Comparison of ENCODE assay signal across 12 cellular contexts in the genomic region with DNA sequence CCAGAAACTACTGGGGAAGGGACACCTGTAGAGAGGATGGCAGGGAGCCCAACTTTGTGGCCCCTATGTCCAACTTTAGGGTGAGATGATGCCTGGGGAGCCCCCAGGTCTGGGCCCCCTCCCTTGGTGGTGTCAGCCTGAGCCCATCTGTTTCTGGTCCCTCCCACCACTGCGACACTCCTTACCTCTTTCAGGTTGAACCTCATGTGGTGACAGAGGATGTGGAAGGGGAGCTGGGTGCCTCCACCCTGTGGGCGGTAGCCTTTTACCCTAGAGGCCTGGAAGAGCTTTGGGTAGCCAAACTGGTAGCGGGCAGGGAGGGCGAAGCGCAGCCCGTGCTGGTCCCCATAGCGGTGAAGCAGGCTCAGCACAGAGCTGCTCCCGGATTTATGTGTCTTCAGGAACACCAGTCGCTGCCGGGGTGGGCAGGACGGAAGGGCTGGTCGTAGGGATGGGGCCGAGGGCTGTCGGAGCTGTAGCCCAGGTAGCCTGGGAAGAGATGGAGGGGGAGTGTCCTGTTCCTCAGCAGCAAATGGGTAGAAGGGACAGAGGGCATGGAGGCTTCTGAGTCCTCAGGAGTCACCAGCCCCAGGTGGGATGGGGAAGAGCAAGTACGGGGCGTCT. TPM values are rescaled to one million over a fixed set of nuclear protein-coding genes. Genes with fewer than 3 reads are reported as not detected.
A peak's percentile ranks its signal among the peaks of the same experiment; 100 is the strongest.
DNase-seq lines count a peak whose midpoint lies in the region; ATAC-seq and TF ChIP-seq lines count a peak whose summit lies in the region.
"Had no signal": no experiment of that assay in that cellular context is flagged by ENCODE, and none has a peak within 500 bp of the region (broad histone marks: within the 10 kb centered on the region; RNA-seq: fewer than 3 reads in every experiment).

No MANE protein-coding gene starts in this region.

- no peak for ATAC-seq in GM21576 (IDR thresholded peaks at IDR 0.05; ENCODE audit: unreplicated experiment)

- H3K27me3 Mint-ChIP-seq in brain: peaks cover 14% of the 10 kb centered on the region

- H3K27ac Mint-ChIP-seq in brain: peak overlapping the region; percentile 27 to 97 (median 90)

- DNase-seq in GM10266 (ENCODE audit: extremely low spot score): peak; percentile 9
- peak; percentile 63 for DNase-seq in activated CD4-positive, alpha-beta T cell treated with anti-CD3 and anti-CD28 coated beads for 48 hours
- DNase-seq in posterior vena cava (ENCODE audit: low spot score): peak; percentile 65
- DNase-seq in H4 (ENCODE audit: low spot score): no peak
- DNase-seq in HuH-7.5 (ENCODE audit: low spot score): no peak
- DNase-seq in GDM1 (lab: John Stamatoyannopoulos, UW): no peak
- DNase-seq: MM.1S, NCI-H226, occipital lobe, SHP77 had no signal

- peaks cover 0 to 2% (median 0%) of the 10 kb centered on the region in 5 experiments for H3K9me3 Mint-ChIP-seq in brain

- H3K36me3 Mint-ChIP-seq in brain: peaks cover 4% of the 10 kb centered on the region

- TF ChIP-seq CTCF in GM10266 (IDR thresholded peaks at IDR 0.05; ENCODE audit: control insufficient read depth, insufficient read depth, low read depth, missing control alignments) (no peak), brain (conservative IDR thresholded peaks at IDR 0.05) (no peak)

- intact Hi-C loops in posterior vena cava (cut with DNase I): no loop called here

- peaks cover 53% of the 10 kb centered on the region for H3K4me1 Mint-ChIP-seq in brain

- H3K4me3 Mint-ChIP-seq in brain: peak overlapping the region in 4 of 5 experiments; percentile 35 to 87 (median 79)

RNA-seq across cellular contexts. Expression of a gene that starts 2.0 kb away (rescaled TPM):
- 3.9 TPM for polyA plus RNA-seq in brain (ENCODE audit: insufficient read depth, low read depth, low replicate concordance)
- total RNA-seq in posterior vena cava: 10 to 100 TPM in 1 of 2 donors, 1 to 10 TPM in 1; 6.2 to 11.2 TPM
- 0.33 and 0.62 TPM in 2 replicates for total RNA-seq in H4 (2014; rRNA removed; shearing (Covaris generic))

RNA-seq across cellular contexts. Expression of a gene that starts 7.9 kb away (rescaled TPM):
- polyA plus RNA-seq in brain (ENCODE audit: insufficient read depth, low read depth, low replicate concordance): 12.2 TPM
- 10 to 100 TPM; 11.2 to 13.3 TPM for total RNA-seq in posterior vena cava
- total RNA-seq in H4 (2014; rRNA removed; shearing (Covaris generic)): 7.7 and 8.0 TPM in 2 replicates

RNA-seq across cellular contexts. Expression of a gene that starts 10.8 kb away (rescaled TPM):
- 38.8 TPM for polyA plus RNA-seq in brain (ENCODE audit: insufficient read depth, low read depth, low replicate concordance)
- 1 to 10 TPM in 1 of 2 donors, under 1 TPM in 1; 0.81 to 1.2 TPM for total RNA-seq in posterior vena cava
- 0.95 and 3.6 TPM in 2 replicates for total RNA-seq in H4 (2014; rRNA removed; shearing (Covaris generic))

RNA-seq across cellular contexts. Expression of a gene that starts 11.3 kb away (rescaled TPM):
- 8.9 TPM for polyA plus RNA-seq in brain (ENCODE audit: insufficient read depth, low read depth, low replicate concordance)
- total RNA-seq in posterior vena cava: 1 to 10 TPM in 1 of 2 donors, under 1 TPM in 1; 0.52 to 1.2 TPM
- 0.35 TPM in 1 of 2 replicates, not detected in the other for total RNA-seq in H4 (2014; rRNA removed; shearing (Covaris generic))

RNA-seq across cellular contexts. Expression of a gene that starts 17.7 kb away (rescaled TPM):
- 215 TPM for polyA plus RNA-seq in brain (ENCODE audit: insufficient read depth, low read depth, low replicate concordance)
- 10 to 100 TPM; 72.6 to 91.6 TPM for total RNA-seq in posterior vena cava
- 217 and 229 TPM in 2 replicates for total RNA-seq in H4 (2014; rRNA removed; shearing (Covaris generic))

Comparison
In these comparisons a context has a peak if more than half of its experiments do, and no peak if none do; other contexts are left out.
1. DNase-seq: peak in GM10266 (single experiment), activated CD4-positive, alpha-beta T cell treated with anti-CD3 and anti-CD28 coated beads for 48 hours (single experiment) and posterior vena cava (single experiment); none in H4 (single experiment), HuH-7.5 (single experiment) and GDM1 (single experiment).